Comparison of ENCODE assay signal across 18 cellular contexts in the genomic region with DNA sequence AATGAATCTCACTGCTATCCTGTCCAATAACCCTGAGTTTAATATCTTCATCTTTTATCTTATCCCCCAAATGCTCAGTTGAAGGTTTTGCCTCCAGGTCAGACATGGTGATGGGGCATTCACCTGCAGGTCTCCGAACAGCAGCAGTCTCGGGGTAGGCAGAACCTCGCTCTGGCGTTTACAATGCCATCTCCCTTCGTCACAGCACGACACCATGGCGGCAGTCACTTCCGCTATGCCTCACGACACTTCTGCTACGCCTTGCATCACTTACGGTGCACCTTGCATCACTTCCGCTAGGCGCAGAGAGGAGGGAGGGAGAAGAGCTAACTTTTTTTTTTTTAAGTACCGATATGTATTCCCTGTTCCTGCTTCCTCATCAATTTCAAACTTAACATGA.
DNase-seq lines count a peak whose midpoint lies in the region; ATAC-seq, FAIRE-seq and TF ChIP-seq lines count a peak whose summit lies in the region.
"Had no signal": no experiment of that assay in that cellular context is flagged by ENCODE, and none has a peak within 500 bp of the region (broad histone marks: within the 10 kb centered on the region; RNA-seq: fewer than 3 reads in every experiment).

No MANE protein-coding gene starts in this region.

- H3K4me3 Mint-ChIP-seq in activated CD8-positive, alpha-beta T cell treated with anti-CD3 and anti-CD28 coated beads, Interleukin-2, amount 10 ng/mL, durations not matched to agents 7 days and 5 days: no peak overlapping the region
- no peak overlapping the region for H3K4me3 Mint-ChIP-seq in activated CD8-positive, alpha-beta T cell treated with anti-CD3 and anti-CD28 coated beads for 36 hours
- H3K4me3 Mint-ChIP-seq: activated CD4-positive, alpha-beta T cell treated with anti-CD3 and anti-CD28 coated beads, Interleukin-2, amount 10 ng/mL, durations not matched to agents 24 days and 14 days; activated T-helper 1 cell treated with anti-CD3 and anti-CD28 coated beads, Interleukin-12 subunit alpha, Interleukin-12 subunit beta, Interleukin-2, Interleukin-4 antibody, amounts not matched to agents 30 ng/mL and 10 ng/mL and 1 ng/mL, durations not matched to agents 14 hours and 24 hours and 36 hours had no signal

- H4K8ac ChIP-seq in H1 (ENCODE audit: extremely low read depth, insufficient read depth, low read length): no peak overlapping the region

- CTCF ChIA-PET in activated CD8-positive, alpha-beta T cell treated with anti-CD3 and anti-CD28 coated beads, Interleukin-2, amount 10 ng/mL, durations not matched to agents 7 days and 5 days (lab: Charles Lee): no interaction called here
- CTCF ChIA-PET in activated CD8-positive, alpha-beta T cell treated with anti-CD3 and anti-CD28 coated beads for 36 hours (lab: Charles Lee): interaction anchor here (1.0 kb wide), 1 partner anchor 10 kb away, joined by 3 read pairs; no protein-coding TSS in a partner anchor
- CTCF ChIA-PET in H1 (lab: Charles Lee; ENCODE audit: partially characterized antibody): interaction anchor here (0.6 to 2.5 kb wide), 4 partner anchors 10 to 66 kb away, joined by 3 to 10 read pairs (median 4); no protein-coding TSS in a partner anchor

- H3K4me1 Mint-ChIP-seq in activated CD8-positive, alpha-beta T cell treated with anti-CD3 and anti-CD28 coated beads, Interleukin-2, amount 10 ng/mL, durations not matched to agents 7 days and 5 days (ENCODE audit: low read depth): peaks cover 72% of the 10 kb centered on the region
- peaks cover 56% of the 10 kb centered on the region for H3K4me1 Mint-ChIP-seq in activated CD8-positive, alpha-beta T cell treated with anti-CD3 and anti-CD28 coated beads for 36 hours (ENCODE audit: low read depth)

- H2BK5ac ChIP-seq in H1 (ENCODE audit: low read depth, low read length): peak overlapping the region; percentile 35; the same call in 1 of the 2 replicates

- H2BK120ac ChIP-seq in H1 (replicated peaks; ENCODE audit: low read depth, low read length): no peak overlapping the region

- H3K4me2 ChIP-seq in H1 (ENCODE audit: insufficient read depth in 1 of 2, low read depth in 2 of 2, low read length in 2 of 2): no peak overlapping the region

- H4K5ac ChIP-seq in H1 (ENCODE audit: insufficient read length, low read depth, low read length): no peak overlapping the region

- H3K18ac ChIP-seq in H1 (ENCODE audit: extremely low read depth, low read length): peak overlapping the region; percentile 36; the same call in 1 of the 2 replicates

- H2BK20ac ChIP-seq in H1 (ENCODE audit: low read length): peak overlapping the region; percentile 95

- H3K27ac Mint-ChIP-seq in activated CD8-positive, alpha-beta T cell treated with anti-CD3 and anti-CD28 coated beads, Interleukin-2, amount 10 ng/mL, durations not matched to agents 7 days and 5 days: peak overlapping the region; percentile 10
- no peak overlapping the region for H3K27ac Mint-ChIP-seq in activated CD8-positive, alpha-beta T cell treated with anti-CD3 and anti-CD28 coated beads for 36 hours
- H3K27ac Mint-ChIP-seq: activated CD4-positive, alpha-beta T cell treated with anti-CD3 and anti-CD28 coated beads, Interleukin-2, amount 10 ng/mL, durations not matched to agents 24 days and 14 days; activated T-helper 1 cell treated with anti-CD3 and anti-CD28 coated beads, Interleukin-12 subunit alpha, Interleukin-12 subunit beta, Interleukin-2, Interleukin-4 antibody, amounts not matched to agents 30 ng/mL and 10 ng/mL and 1 ng/mL, durations not matched to agents 14 hours and 24 hours and 36 hours had no signal

- in situ Hi-C loops in KBM-7 (cut with MboI; ENCODE audit: low pct_unique_long_range_greater_than_20kb, low sequenced_read_pairs): no loop called here

- no peaks in the 10 kb centered on the region for H3K9me3 Mint-ChIP-seq in activated CD8-positive, alpha-beta T cell treated with anti-CD3 and anti-CD28 coated beads, Interleukin-2, amount 10 ng/mL, durations not matched to agents 7 days and 5 days (ENCODE audit: insufficient read depth)
- no peaks in the 10 kb centered on the region for H3K9me3 Mint-ChIP-seq in activated CD8-positive, alpha-beta T cell treated with anti-CD3 and anti-CD28 coated beads for 36 hours
- H3K9me3 Mint-ChIP-seq: activated CD4-positive, alpha-beta T cell treated with anti-CD3 and anti-CD28 coated beads, Interleukin-2, amount 10 ng/mL, durations not matched to agents 24 days and 14 days; activated T-helper 1 cell treated with anti-CD3 and anti-CD28 coated beads, Interleukin-12 subunit alpha, Interleukin-12 subunit beta, Interleukin-2, Interleukin-4 antibody, amounts not matched to agents 30 ng/mL and 10 ng/mL and 1 ng/mL, durations not matched to agents 14 hours and 24 hours and 36 hours had no signal

- no peak for ATAC-seq in activated CD8-positive, alpha-beta T cell treated with anti-CD3 and anti-CD28 coated beads, Interleukin-2, amount 10 ng/mL, durations not matched to agents 7 days and 5 days
- ATAC-seq in activated CD8-positive, alpha-beta T cell treated with anti-CD3 and anti-CD28 coated beads for 36 hours: no peak

- no peak overlapping the region for H3K56ac ChIP-seq in H1 (replicated peaks; ENCODE audit: insufficient read length, low read depth, low read length)

- POLR2A ChIA-PET in activated CD8-positive, alpha-beta T cell treated with anti-CD3 and anti-CD28 coated beads, Interleukin-2, amount 10 ng/mL, durations not matched to agents 7 days and 5 days (lab: Charles Lee): no interaction called here
- POLR2A ChIA-PET in activated CD8-positive, alpha-beta T cell treated with anti-CD3 and anti-CD28 coated beads for 36 hours (lab: Charles Lee): interaction anchor here (0.6 to 1.3 kb wide), 4 partner anchors 8 to 36 kb away, joined by 3 to 5 read pairs (median 3); no protein-coding TSS in a partner anchor
- POLR2A ChIA-PET in H1 (lab: Charles Lee; ENCODE audit: partially characterized antibody): no interaction called here

- TF ChIP-seq CTCF in activated CD8-positive, alpha-beta T cell treated with anti-CD3 and anti-CD28 coated beads for 36 hours (IDR thresholded peaks at IDR 0.05): no peak
- TF ChIP-seq CTCF in H1 (IDR thresholded peaks at IDR 0.05; ENCODE audit: control extremely low read depth in 1 of 3, insufficient read depth in 1 of 3, low read depth in 1 of 3, low read length in 3 of 3): no peak
- peak in 1 of 11 experiments; percentile 13 for TF ChIP-seq CTCF in spleen (IDR thresholded peaks at IDR 0.05 in 8 of 11, conservative IDR thresholded peaks at IDR 0.05 in 3 of 11)

- H3K23me2 ChIP-seq in H1 (ENCODE audit: low read depth, low read length): no peaks in the 10 kb centered on the region

- no peak overlapping the region for H2AFZ ChIP-seq in H1 (ENCODE audit: low read length)

- no peak for DNase-seq in activated CD8-positive, alpha-beta T cell treated with anti-CD3 and anti-CD28 coated beads, Interleukin-2, amount 10 ng/mL, durations not matched to agents 7 days and 5 days
- DNase-seq in activated CD8-positive, alpha-beta T cell treated with anti-CD3 and anti-CD28 coated beads for 36 hours: no peak
- DNase-seq in NCI-H69 (lab: John Stamatoyannopoulos, UW): peak; percentile 15
- no peak for DNase-seq in H1 (ENCODE audit: low read depth in 1 of 2, low spot score in 2 of 2)
- peak; percentile 90 for DNase-seq in spleen
- no peak for DNase-seq in NCI-H82 (lab: John Stamatoyannopoulos, UW)
- no peak for DNase-seq in KBM-7
- DNase-seq in stimulated activated naive CD4-positive, alpha-beta T cell treated with Interleukin-2 at 50 U/mL for 16 hours (lab: John Stamatoyannopoulos, UW): no peak
- DNase-seq: activated CD4-positive, alpha-beta T cell treated with anti-CD3 and anti-CD28 coated beads, Interleukin-2, amount 10 ng/mL, durations not matched to agents 24 days and 14 days; COR-L47; cortex of kidney; GDM1; KG1; NCI-H1436 treated with DMSO at 0.1 percent for 48 hours had no signal

- H3K36me3 ChIP-seq in H1 (ENCODE audit: control insufficient read depth in 2 of 4, insufficient read depth in 4 of 4, low read length in 3 of 4) (no peaks in the 10 kb centered on the region), spleen (no peaks in the 10 kb centered on the region)
- H3K36me3 ChIP-seq: ascending aorta had no signal

- 0 out of 2 replicates have a peak overlapping the region, but pooled peaks have one; percentile 82 for H2BK12ac ChIP-seq in H1 (ENCODE audit: low read depth, low read length)

- FAIRE-seq in H1 (lab: Jason Lieb, UNC): no peak
- FAIRE-seq: A204.1, islet of Langerhans had no signal

- H3K9ac ChIP-seq in H1 (replicated peaks in 1 of 4; ENCODE audit: extremely low read depth in 1 of 4, low read depth in 3 of 4, low read length in 3 of 4): no peak overlapping the region

- H2AK5ac ChIP-seq in H1 (ENCODE audit: low read depth, low read length): peak overlapping the region; percentile 86

- H3K79me1 ChIP-seq in H1 (ENCODE audit: low read depth, low read length): no peaks in the 10 kb centered on the region

- peak overlapping the region; percentile 5 for H4K91ac ChIP-seq in H1 (replicated peaks; ENCODE audit: insufficient read length, low read length)

- WGBS in H1 (ENCODE audit: extremely low coverage in 1 of 2, insufficient coverage in 1 of 2, insufficient read length in 1 of 2, insufficient replicate concordance in 2 of 2, low coverage in 1 of 2, low lambda C conversion rate in 2 of 2, missing lambda C conversion rate in 1 of 2), 2 experiments: 95% methylated on average over 13 of the region's 14 CpGs; no CpG with 5 or more reads in 1 of the 2 experiments
- WGBS in spleen, 5 donors: 62 to 90% (median 82%) methylated on average over 14 of the region's 14 CpGs

- TF ChIP-seq RAD21 in H1 (IDR thresholded peaks at IDR 0.05 in 1 of 2, conservative IDR thresholded peaks at IDR 0.05 in 1 of 2; ENCODE audit: low read depth in 2 of 2, low read length in 2 of 2): no peak

- no peak overlapping the region for H3K14ac ChIP-seq in H1 (ENCODE audit: insufficient read length)

- intact Hi-C loops in activated CD8-positive, alpha-beta T cell treated with anti-CD3 and anti-CD28 coated beads for 36 hours (cut with micrococcal nuclease): loop anchor here (10.0 kb wide), 1 partner anchor 121 kb away; no protein-coding TSS in a partner anchor
- intact Hi-C loops in spleen (cut with DNase I; ENCODE audit: low total_unique reads): no loop called here

- peaks cover 8% of the 10 kb centered on the region for H3K36me3 Mint-ChIP-seq in activated CD8-positive, alpha-beta T cell treated with anti-CD3 and anti-CD28 coated beads, Interleukin-2, amount 10 ng/mL, durations not matched to agents 7 days and 5 days (ENCODE audit: low read depth)
- H3K36me3 Mint-ChIP-seq in activated CD8-positive, alpha-beta T cell treated with anti-CD3 and anti-CD28 coated beads for 36 hours (ENCODE audit: low read depth): no peaks in the 10 kb centered on the region

- H3K79me2 ChIP-seq in H1 (ENCODE audit: control insufficient read depth in 1 of 2, insufficient read depth in 2 of 2, low read length in 2 of 2): no peaks in the 10 kb centered on the region

- H3K27me3 ChIP-seq in H1 (replicated peaks in 1 of 4; ENCODE audit: control insufficient read depth in 3 of 4, extremely low read depth in 1 of 4, insufficient read depth in 3 of 4, low read length in 3 of 4): no peaks in the 10 kb centered on the region
- H3K27me3 ChIP-seq in spleen (replicated peaks in 1 of 7): no peaks in the 10 kb centered on the region
- H3K27me3 ChIP-seq: ascending aorta had no signal

- TF ChIP-seq EP300 in H1 (IDR thresholded peaks at IDR 0.05; ENCODE audit: borderline replicate concordance in 1 of 2, low read depth in 2 of 2, low read length in 2 of 2): no peak

- H3K9me3 ChIP-seq in H1 (ENCODE audit: insufficient read depth in 2 of 2, low read depth in 1 of 2, low read length in 1 of 2) (no peaks in the 10 kb centered on the region), spleen (no peaks in the 10 kb centered on the region)
- H3K9me3 ChIP-seq: ascending aorta had no signal

- H3K4me3 ChIP-seq in H1 (ENCODE audit: extremely low read depth in 1 of 4, insufficient read depth in 2 of 4, low read depth in 3 of 4, low read length in 4 of 4) (no peak overlapping the region), spleen (peak overlapping the region in 1 of 8 donors; percentile 51)
- H3K4me3 ChIP-seq: ascending aorta had no signal

- no peak overlapping the region for H3K27ac ChIP-seq in H1 (ENCODE audit: low read depth, low read length)
- peak overlapping the region in 7 of 8 donors; percentile 41 to 89 (median 65) for H3K27ac ChIP-seq in spleen
- H3K27ac ChIP-seq: ascending aorta had no signal

- no peaks in the 10 kb centered on the region for H4K20me1 ChIP-seq in H1 (replicated peaks in 1 of 2; ENCODE audit: control insufficient read depth in 1 of 2, insufficient read depth in 2 of 2, low read length in 2 of 2)

- TF ChIP-seq POLR2A in H1 (IDR thresholded peaks at IDR 0.05; ENCODE audit: control extremely low read depth in 1 of 2, low read depth in 2 of 2, low read length in 2 of 2) (no peak), spleen (IDR thresholded peaks at IDR 0.05) (no peak)

- H3K4me1 ChIP-seq in H1 (replicated peaks in 1 of 4; ENCODE audit: control insufficient read depth in 3 of 4, insufficient read depth in 4 of 4, low read length in 3 of 4) (peaks cover 0 to 12% (median 4%) of the 10 kb centered on the region in 4 experiments; a peak in 5 of 7 replicates), spleen (peaks cover 26 to 63% (median 44%) of the 10 kb centered on the region in 6 donors)

- H3K27me3 Mint-ChIP-seq in activated CD8-positive, alpha-beta T cell treated with anti-CD3 and anti-CD28 coated beads, Interleukin-2, amount 10 ng/mL, durations not matched to agents 7 days and 5 days (ENCODE audit: low read depth): no peaks in the 10 kb centered on the region
- H3K27me3 Mint-ChIP-seq in activated CD8-positive, alpha-beta T cell treated with anti-CD3 and anti-CD28 coated beads for 36 hours: no peaks in the 10 kb centered on the region
- H3K27me3 Mint-ChIP-seq: activated CD4-positive, alpha-beta T cell treated with anti-CD3 and anti-CD28 coated beads, Interleukin-2, amount 10 ng/mL, durations not matched to agents 24 days and 14 days had no signal

- no peak overlapping the region for H3K23ac ChIP-seq in H1 (ENCODE audit: insufficient read length)

- no peak overlapping the region for H3K4ac ChIP-seq in H1 (replicated peaks; ENCODE audit: insufficient read length, low read depth, low read length)

- H2BK15ac ChIP-seq in H1 (ENCODE audit: low read length): no peak overlapping the region; the same call in 1 of the 2 replicates

Comparison
In these comparisons a context has a peak if more than half of its experiments do, and no peak if none do; other contexts are left out.
1. DNase-seq: peak in NCI-H69 (single experiment) and spleen (single experiment); none in activated CD8-positive, alpha-beta T cell treated with anti-CD3 and anti-CD28 coated beads, Interleukin-2, amount 10 ng/mL, durations not matched to agents 7 days and 5 days (single experiment), activated CD8-positive, alpha-beta T cell treated with anti-CD3 and anti-CD28 coated beads for 36 hours (single experiment), H1 (0 of 2), NCI-H82 (single experiment), KBM-7 (single experiment) and stimulated activated naive CD4-positive, alpha-beta T cell treated with Interleukin-2 at 50 U/mL for 16 hours (single experiment).